ENCODE assay signal across 26 cellular contexts in genomic region chr7:158286210-158286609, GRCh38.
"Had no signal": no experiment of that assay in that cellular context is flagged by ENCODE, and none has a peak within 500 bp of the region (broad histone marks: within the 10 kb centered on the region; RNA-seq: fewer than 3 reads in every experiment).

No MANE protein-coding gene starts in this region.

- H3K4me1 ChIP-seq: left ventricle myocardium inferior, lower lobe of right lung, pancreas, prostate gland, stomach, testis, thyroid gland, upper lobe of right lung had no signal

- H3K4me3 Mint-ChIP-seq: naive thymus-derived CD8-positive, alpha-beta T cell; nephron; neural crest cell; stimulated activated naive B cell treated with anti-CD40 and anti-IgM and Interleukin-4, amounts not matched to agents 10 μg/mL and 1 μg/mL and 100 μg/mL, for 72 hours had no signal

- H3K27me3 ChIP-seq: hepatocyte, pancreas, stomach, testis, thyroid gland, upper lobe of right lung had no signal

- H3K27ac Mint-ChIP-seq: naive thymus-derived CD8-positive, alpha-beta T cell; nephron; stimulated activated naive B cell treated with anti-CD40 and anti-IgM and Interleukin-4, amounts not matched to agents 10 μg/mL and 1 μg/mL and 100 μg/mL, for 72 hours had no signal

- H3K4me3 ChIP-seq: hepatocyte, left ventricle myocardium inferior, lower lobe of right lung, pancreas, prostate gland, skin epidermis, stomach, testis, thyroid gland, upper lobe of right lung had no signal

- H3K27me3 Mint-ChIP-seq: naive thymus-derived CD8-positive, alpha-beta T cell; stimulated activated naive B cell treated with anti-CD40 and anti-IgM and Interleukin-4, amounts not matched to agents 10 μg/mL and 1 μg/mL and 100 μg/mL, for 72 hours had no signal

- H3K9me3 ChIP-seq: pancreas, prostate gland, testis, thyroid gland had no signal

- H3K27ac ChIP-seq: hepatocyte, left ventricle myocardium inferior, lower lobe of right lung, pancreas, prostate gland, skin epidermis, stomach, testis, thyroid gland, upper lobe of right lung had no signal

- DNase-seq: left ventricle myocardium inferior; lower lobe of right lung; mammary epithelial cell; mesenchymal stem cell; naive thymus-derived CD8-positive, alpha-beta T cell; nucleus accumbens; pancreas; posterior cingulate gyrus; retina; right cardiac atrium; stimulated activated CD4-positive, alpha-beta T cell treated with anti-CD3 and anti-CD28 coated beads, Interleukin-12 subunit alpha, Interleukin-12 subunit beta, amount 100 ng/mL, for 4 hours; stimulated activated CD4-positive, alpha-beta T cell treated with anti-CD3 and anti-CD28 coated beads, Interleukin-15, amount 100 ng/mL, for 24 hours; stimulated activated CD4-positive, alpha-beta T cell treated with anti-CD3 and anti-CD28 coated beads, Interleukin-2, amount 100 ng/mL, for 24 hours; stimulated activated CD4-positive, alpha-beta T cell treated with anti-CD3 and anti-CD28 coated beads, Interleukin-4, amount 100 ng/mL, for 1 hour; stimulated activated naive B cell treated with anti-CD40 and anti-IgM and Interleukin-4, amounts not matched to agents 10 μg/mL and 1 μg/mL and 100 μg/mL, for 72 hours; stimulated activated naive CD8-positive, alpha-beta T cell treated with anti-CD3 and anti-CD28 coated beads, Interleukin-15, Interleukin-2, amounts not matched to agents 100 U/mL and 50 U/mL, for 24 hours; testis; thyroid gland; trophoblast cell had no signal

- H3K4me1 Mint-ChIP-seq: naive thymus-derived CD8-positive, alpha-beta T cell; nephron; neural crest cell; stimulated activated naive B cell treated with anti-CD40 and anti-IgM and Interleukin-4, amounts not matched to agents 10 μg/mL and 1 μg/mL and 100 μg/mL, for 72 hours had no signal

- H3K36me3 Mint-ChIP-seq: stimulated activated naive B cell treated with anti-CD40 and anti-IgM and Interleukin-4, amounts not matched to agents 10 μg/mL and 1 μg/mL and 100 μg/mL, for 72 hours had no signal

- ATAC-seq: lower lobe of right lung; naive thymus-derived CD8-positive, alpha-beta T cell; right cardiac atrium; stimulated activated naive B cell treated with anti-CD40 and anti-IgM and Interleukin-4, amounts not matched to agents 10 μg/mL and 1 μg/mL and 100 μg/mL, for 72 hours; stimulated activated naive CD8-positive, alpha-beta T cell treated with anti-CD3 and anti-CD28 coated beads, Interleukin-15, Interleukin-2, amounts not matched to agents 100 U/mL and 50 U/mL, for 24 hours had no signal

- H3K36me3 ChIP-seq: lower lobe of right lung, pancreas, prostate gland, stomach, thyroid gland, upper lobe of right lung had no signal
